Comparison of ENCODE assay signal across 8 cellular contexts in the genomic region with DNA sequence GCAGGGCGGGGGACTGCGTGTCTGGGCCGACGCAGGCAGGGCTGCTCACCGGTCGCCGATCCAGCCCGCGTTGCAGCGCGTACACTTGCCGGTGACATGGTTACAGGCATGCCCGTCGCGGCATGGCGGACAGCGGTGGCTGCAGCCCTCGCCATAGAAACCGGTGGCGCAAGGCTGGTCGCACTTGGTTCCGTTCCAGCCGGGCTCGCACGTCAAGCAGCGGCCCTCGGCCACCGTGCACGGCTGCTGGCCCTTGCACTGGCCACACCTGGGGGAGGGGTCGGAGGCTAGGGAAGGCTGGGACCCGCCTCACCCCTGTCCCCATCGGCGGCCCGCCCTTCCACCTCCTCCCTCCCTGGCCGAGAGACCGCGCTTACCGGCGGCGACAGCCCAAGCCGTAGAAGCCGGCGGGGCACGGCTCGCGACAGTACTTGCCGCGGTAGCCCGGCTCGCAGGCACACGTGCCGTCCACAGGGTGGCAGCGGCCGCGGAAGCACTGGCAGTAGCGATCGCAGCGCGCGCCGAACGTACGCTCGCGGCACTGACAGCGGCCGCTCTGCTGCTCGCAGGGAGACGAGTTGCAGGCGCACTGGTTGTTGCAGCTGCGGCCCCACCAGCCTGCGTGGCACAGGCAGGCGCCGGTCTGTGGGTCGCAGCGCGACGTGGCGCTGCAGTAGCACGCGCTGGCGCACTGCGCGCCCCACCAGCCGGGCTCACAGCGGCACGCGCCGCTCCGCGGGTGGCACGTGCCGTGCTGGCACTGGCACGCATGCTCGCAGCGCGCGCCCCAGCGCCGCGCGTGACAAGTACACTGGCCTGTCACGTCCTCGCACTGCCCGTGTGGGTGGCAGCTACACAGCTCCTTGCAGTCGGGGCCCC. TPM values are rescaled to one million over a fixed set of nuclear protein-coding genes. Genes with fewer than 3 reads are reported as not detected.
DNase-seq lines count a peak whose midpoint lies in the region; ATAC-seq, FAIRE-seq and TF ChIP-seq lines count a peak whose summit lies in the region.

No MANE protein-coding gene starts in this region.

- no peaks in the 10 kb centered on the region for H3K9me2 ChIP-seq in neural cell (ENCODE audit: insufficient read depth, low read length)

- peak; percentile 56 for TF ChIP-seq RAD21 in neural cell (conservative IDR thresholded peaks at IDR 0.05)

- no peaks in the 10 kb centered on the region for H3K9me3 ChIP-seq in endothelial cell of umbilical vein (replicated peaks; ENCODE audit: control insufficient read depth, insufficient read depth, low read length)
- no peaks in the 10 kb centered on the region for H3K9me3 ChIP-seq in neural cell (ENCODE audit: low read length)
- no peaks in the 10 kb centered on the region for H3K9me3 ChIP-seq in upper lobe of right lung

- peaks cover 12% of the 10 kb centered on the region for H3K79me2 ChIP-seq in endothelial cell of umbilical vein (ENCODE audit: control insufficient read depth, insufficient read depth, low read length)
- H3K79me2 ChIP-seq in neural cell (replicated peaks; ENCODE audit: insufficient read depth, low read length), result no peaks in the 10 kb centered on the region

- H3K36me3 ChIP-seq in endothelial cell of umbilical vein (ENCODE audit: control insufficient read depth in 2 of 2, extremely low read depth in 1 of 2, insufficient read depth in 2 of 2, low read length in 2 of 2), result peaks cover 4 to 15% of the 10 kb centered on the region in 2 experiments
- no peaks in the 10 kb centered on the region for H3K36me3 ChIP-seq in neural cell (ENCODE audit: insufficient read depth, low read length)
- peaks cover 4% of the 10 kb centered on the region for H3K36me3 ChIP-seq in upper lobe of right lung

- H2AFZ ChIP-seq in endothelial cell of umbilical vein (ENCODE audit: low read depth, low read length) (peak overlapping the region; percentile 44), neural cell (ENCODE audit: low read depth, low read length) (no peak overlapping the region)

- H3K4me1 ChIP-seq in endothelial cell of umbilical vein (ENCODE audit: control insufficient read depth, extremely low read depth, insufficient read depth, low read length), result peaks cover 5% of the 10 kb centered on the region
- H3K4me1 ChIP-seq in upper lobe of right lung, result peaks cover 25% of the 10 kb centered on the region

- peak; percentile 54 for FAIRE-seq in endothelial cell of umbilical vein (lab: Jason Lieb, UNC)

- BruUV-seq in endothelial cell of umbilical vein (replicated peaks; lab: Mats Ljungman, UMichigan), result no TSS peak

- H3K4me3 ChIP-seq in endothelial cell of umbilical vein (replicated peaks in 1 of 3; ENCODE audit: insufficient read depth in 1 of 3, low read depth in 1 of 3, low read length in 3 of 3), result peak overlapping the region in 1 of 3 experiments; percentile 9
- H3K4me3 ChIP-seq in neural cell (ENCODE audit: low read length), result peak overlapping the region; percentile 73
- H3K4me3 ChIP-seq in upper lobe of right lung, result peak overlapping the region; percentile 39

- no peaks in the 10 kb centered on the region for H3F3A ChIP-seq in neural cell (ENCODE audit: insufficient read depth, low read length, poor library complexity, severe bottlenecking)

- intact Hi-C loops in endothelial cell of umbilical vein (cut with micrococcal nuclease), result loop anchor here (1.0 kb wide), 1 partner anchor 25 kb away; no protein-coding TSS in a partner anchor
- intact Hi-C loops in upper lobe of right lung (cut with DNase I), result no loop called here

- DNase-seq in AG09319 (ENCODE audit: extremely low read depth, low read depth), result no peak
- peak; percentile 26 for DNase-seq in KBM-7
- peak; percentile 41 to 42 for DNase-seq in activated CD4-positive, alpha-beta T cell treated with anti-CD3 and anti-CD28 coated beads, Interleukin-2, amount 50 U/mL, for 4 hours
- DNase-seq in endothelial cell of umbilical vein (ENCODE audit: low read depth, low spot score), result peak; percentile 44
- peak; percentile 80 for DNase-seq in upper lobe of right lung
- DNase-seq in G401 (ENCODE audit: low spot score), result no peak

- no peak for TF ChIP-seq POLR2A in endothelial cell of umbilical vein (IDR thresholded peaks at IDR 0.05; ENCODE audit: low read depth, low read length)

- H4K20me1 ChIP-seq in endothelial cell of umbilical vein (replicated peaks; ENCODE audit: control insufficient read depth, extremely low read depth, insufficient read depth, low read length) (peaks cover 2% of the 10 kb centered on the region), neural cell (ENCODE audit: insufficient read depth) (no peaks in the 10 kb centered on the region)

- dilution Hi-C loops in endothelial cell of umbilical vein (cut with MboI; ENCODE audit: extremely low pct_ligation_motif_present, low sequenced_read_pairs), result no loop called here

- H3K27me3 ChIP-seq in endothelial cell of umbilical vein (ENCODE audit: control insufficient read depth in 2 of 2, insufficient read depth in 2 of 2, low read length in 2 of 2) (no peaks in the 10 kb centered on the region), neural cell (ENCODE audit: insufficient read depth, low read depth, low read length) (peaks cover 63% of the 10 kb centered on the region), upper lobe of right lung (peaks cover 15% of the 10 kb centered on the region)

- in situ Hi-C loops in KBM-7 (cut with MboI; ENCODE audit: low pct_unique_long_range_greater_than_20kb, low sequenced_read_pairs) (no loop called here), G401 (cut with HindIII; ENCODE audit: low sequenced_read_pairs) (no loop called here)

- H3K4me2 ChIP-seq in endothelial cell of umbilical vein (ENCODE audit: insufficient read depth, low read length) (peak overlapping the region; percentile 19), neural cell (ENCODE audit: low read length) (peak overlapping the region; percentile 62)

- peak; percentile 30 for TF ChIP-seq EP300 in neural cell (conservative IDR thresholded peaks at IDR 0.05; ENCODE audit: poor library complexity, severe bottlenecking)

- H3K27ac ChIP-seq in endothelial cell of umbilical vein (ENCODE audit: insufficient read depth, low read depth, low read length), result no peak overlapping the region
- no peak overlapping the region for H3K27ac ChIP-seq in neural cell (ENCODE audit: low read length)
- no peak overlapping the region for H3K27ac ChIP-seq in upper lobe of right lung

- no peaks in the 10 kb centered on the region for H3K9me1 ChIP-seq in endothelial cell of umbilical vein (replicated peaks; ENCODE audit: control insufficient read depth, extremely low read depth, insufficient read depth, low read length)

- H3K9ac ChIP-seq in endothelial cell of umbilical vein (replicated peaks; ENCODE audit: extremely low read depth, insufficient read depth, low read length) (no peak overlapping the region), neural cell (ENCODE audit: low read length) (peak overlapping the region; percentile 50)

- peak; percentile 71 for ATAC-seq in upper lobe of right lung
- no peak for ATAC-seq in GM18517 (IDR thresholded peaks at IDR 0.05; ENCODE audit: unreplicated experiment)

- CTCF ChIA-PET in endothelial cell of umbilical vein (lab: Charles Lee), result interaction anchor here (4.8 kb wide), 1 partner anchor 12 kb away, joined by 36 read pairs; no protein-coding TSS in a partner anchor

- POLR2A ChIA-PET in endothelial cell of umbilical vein (lab: Charles Lee), result no interaction called here

- peak; percentile 22 for TF ChIP-seq CTCF in AG09319 (IDR thresholded peaks at IDR 0.05; ENCODE audit: low read depth, low read length)
- TF ChIP-seq CTCF in endothelial cell of umbilical vein (IDR thresholded peaks at IDR 0.05; ENCODE audit: extremely low read depth in 1 of 2, insufficient read depth in 1 of 2, low read depth in 1 of 2, low read length in 2 of 2), result peak; percentile 40 to 74
- TF ChIP-seq CTCF in neural cell (IDR thresholded peaks at IDR 0.05; ENCODE audit: poor library complexity, severe bottlenecking), result peak; percentile 74
- peak; percentile 20 for TF ChIP-seq CTCF in upper lobe of right lung (IDR thresholded peaks at IDR 0.05)

TF ChIP-seq in endothelial cell of umbilical vein, 7 proteins besides CTCF, POLR2A, EP300 and RAD21 (continues in another document):
- peak; percentile 42 for TF ChIP-seq MYC (IDR thresholded peaks at IDR 0.05; ENCODE audit: low read depth, low read length)

TF ChIP-seq in neural cell, 6 proteins besides CTCF, POLR2A, EP300 and RAD21:
- no peak for TF ChIP-seq POLR2AphosphoS5 (IDR thresholded peaks at IDR 0.05)
- TF ChIP-seq SMC3 (conservative IDR thresholded peaks at IDR 0.05; ENCODE audit: poor library complexity), result peak; percentile 72
- TF ChIP-seq MXI1 (conservative IDR thresholded peaks at IDR 0.05; ENCODE audit: poor library complexity, severe bottlenecking), result peak; percentile 85

RNA-seq across cellular contexts. Expression of gene SCARF2, which starts 6.7 kb away (rescaled TPM):
- 18.4 and 20.1 TPM in 2 replicates for total RNA-seq in endothelial cell of umbilical vein
- 15.7 and 19.7 TPM in 2 replicates for polyA plus RNA-seq in endothelial cell of umbilical vein
- polyA plus RNA-seq in endothelial cell of umbilical vein (2011; cell fraction: cytosol; rRNA removed), result 9.1 and 11.9 TPM in 2 replicates
- polyA plus RNA-seq in endothelial cell of umbilical vein (2011; cell fraction: nucleus; rRNA removed), result 12.8 and 12.9 TPM in 2 replicates
- 8.2 and 12.1 TPM in 2 replicates for polyA plus RNA-seq in endothelial cell of umbilical vein (2012)
- polyA minus RNA-seq in endothelial cell of umbilical vein, result 6.3 and 8.2 TPM in 2 replicates
- polyA minus RNA-seq in endothelial cell of umbilical vein (2011; cell fraction: cytosol; rRNA and poly(A)+ RNA removed), result not detected
- 3.1 and 7.9 TPM in 2 replicates for polyA minus RNA-seq in endothelial cell of umbilical vein (2011; cell fraction: nucleus; rRNA and poly(A)+ RNA removed)
- polyA plus RNA-seq in neural cell, result 3.4 and 5.0 TPM in 2 replicates
- 1.9 and 2.9 TPM in 2 replicates for polyA minus RNA-seq in neural cell
- 24.0 TPM for total RNA-seq in upper lobe of right lung
- 46.8 and 53.4 TPM in 2 replicates for total RNA-seq in G401 (2014; rRNA removed; shearing (Covaris generic))

RNA-seq across cellular contexts. Expression of gene ZNF74, which starts 36.9 kb away (rescaled TPM):
- total RNA-seq in endothelial cell of umbilical vein, result 10.3 and 13.4 TPM in 2 replicates
- polyA plus RNA-seq in endothelial cell of umbilical vein, result 8.6 and 11.7 TPM in 2 replicates
- 7.8 and 9.5 TPM in 2 replicates for polyA plus RNA-seq in endothelial cell of umbilical vein (2011; cell fraction: cytosol; rRNA removed)
- polyA plus RNA-seq in endothelial cell of umbilical vein (2011; cell fraction: nucleus; rRNA removed), result 9.5 and 10.2 TPM in 2 replicates
- 7.0 and 7.6 TPM in 2 replicates for polyA plus RNA-seq in endothelial cell of umbilical vein (2012)
- 9.6 and 10.3 TPM in 2 replicates for polyA minus RNA-seq in endothelial cell of umbilical vein
- polyA minus RNA-seq in endothelial cell of umbilical vein (2011; cell fraction: cytosol; rRNA and poly(A)+ RNA removed), result 6.2 TPM
- 3.8 and 4.1 TPM in 2 replicates for polyA minus RNA-seq in endothelial cell of umbilical vein (2011; cell fraction: nucleus; rRNA and poly(A)+ RNA removed)
- 75.6 and 79.5 TPM in 2 replicates for polyA plus RNA-seq in neural cell
- polyA minus RNA-seq in neural cell, result 77.1 and 90.8 TPM in 2 replicates
- 10.7 TPM for total RNA-seq in upper lobe of right lung
- total RNA-seq in G401 (2014; rRNA removed; shearing (Covaris generic)), result 19.9 and 22.1 TPM in 2 replicates

Comparison
In these comparisons a context has a peak if more than half of its experiments do, and no peak if none do; other contexts are left out.
1. DNase-seq: peak in KBM-7 (single experiment), activated CD4-positive, alpha-beta T cell treated with anti-CD3 and anti-CD28 coated beads, Interleukin-2, amount 50 U/mL, for 4 hours (2 of 2), endothelial cell of umbilical vein (single experiment) and upper lobe of right lung (single experiment); none in AG09319 (single experiment) and G401 (single experiment).
2. CTCF ChIP-seq: peak in every context shown above with its lines; median percentile 74 in neural cell; 57 in endothelial cell of umbilical vein; 22 in AG09319; 20 in upper lobe of right lung.